In the genomic region with DNA sequence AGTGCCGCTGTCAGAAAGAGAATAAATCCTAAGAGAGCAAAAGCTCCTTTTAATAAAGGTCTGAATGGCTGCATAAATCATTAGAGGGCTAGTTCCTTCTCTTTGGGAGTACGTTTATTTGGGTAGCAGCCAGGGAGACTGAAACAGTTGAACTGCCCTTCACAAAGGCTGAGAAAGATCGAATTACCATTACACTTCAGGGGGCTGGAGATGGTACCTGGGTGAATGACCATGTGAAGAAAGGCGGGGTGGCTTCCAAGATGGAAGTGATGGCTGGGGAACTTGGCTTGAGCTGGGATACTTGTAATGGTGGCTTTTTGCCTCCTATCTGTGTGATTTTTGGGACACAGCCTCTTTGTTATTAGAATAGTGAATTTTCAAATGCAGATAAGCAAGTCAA, we compare ENCODE assay signal across 20 cellular contexts. TPM values are rescaled to one million over a fixed set of nuclear protein-coding genes. Genes with fewer than 3 reads are reported as not detected.
DNase-seq lines count a peak whose midpoint lies in the region; ATAC-seq, FAIRE-seq and TF ChIP-seq lines count a peak whose summit lies in the region.
"Had no signal": no experiment of that assay in that cellular context is flagged by ENCODE, and none has a peak within 500 bp of the region (broad histone marks: within the 10 kb centered on the region; RNA-seq: fewer than 3 reads in every experiment).

No MANE protein-coding gene starts in this region.

- ATAC-seq in pancreas, result no peak
- ATAC-seq: HepG2; stimulated activated effector memory CD8-positive, alpha-beta T cell treated with anti-CD3 and anti-CD28 coated beads, Interleukin-12 subunit alpha, Interleukin-12 subunit beta, amount 100 ng/mL, for 72 hours had no signal

- no peaks in the 10 kb centered on the region for H3K9me3 Mint-ChIP-seq in activated T-helper 1 cell treated with anti-CD3 and anti-CD28 coated beads, Interleukin-12 subunit alpha, Interleukin-12 subunit beta, Interleukin-2, Interleukin-4 antibody, amounts not matched to agents 30 ng/mL and 10 ng/mL and 1 ng/mL, durations not matched to agents 14 hours and 24 hours and 36 hours
- H3K9me3 Mint-ChIP-seq in osteocyte (ENCODE audit: unreplicated experiment) (no peaks in the 10 kb centered on the region), MCF 10A (ENCODE audit: unreplicated experiment) (no peaks in the 10 kb centered on the region)
- H3K9me3 Mint-ChIP-seq: stimulated activated effector memory CD8-positive, alpha-beta T cell treated with anti-CD3 and anti-CD28 coated beads, Interleukin-12 subunit alpha, Interleukin-12 subunit beta, amount 100 ng/mL, for 72 hours had no signal

- H3K27ac Mint-ChIP-seq in activated T-helper 1 cell treated with anti-CD3 and anti-CD28 coated beads, Interleukin-12 subunit alpha, Interleukin-12 subunit beta, Interleukin-2, Interleukin-4 antibody, amounts not matched to agents 30 ng/mL and 10 ng/mL and 1 ng/mL, durations not matched to agents 14 hours and 24 hours and 36 hours, result no peak overlapping the region
- H3K27ac Mint-ChIP-seq in osteocyte (ENCODE audit: unreplicated experiment) (no peak overlapping the region), MCF 10A (ENCODE audit: low read depth, unreplicated experiment) (no peak overlapping the region)
- H3K27ac Mint-ChIP-seq: stimulated activated effector memory CD8-positive, alpha-beta T cell treated with anti-CD3 and anti-CD28 coated beads, Interleukin-12 subunit alpha, Interleukin-12 subunit beta, amount 100 ng/mL, for 72 hours had no signal

- intact Hi-C loops in activated T-helper 1 cell treated with anti-CD3 and anti-CD28 coated beads, Interleukin-12 subunit alpha, Interleukin-12 subunit beta, Interleukin-2, Interleukin-4 antibody, amounts not matched to agents 30 ng/mL and 10 ng/mL and 1 ng/mL, durations not matched to agents 14 hours and 24 hours and 36 hours (cut with micrococcal nuclease), result loop anchor here (10.0 kb wide), 1 partner anchor 277 kb away; the partner anchor contains the start of gene DNM1L
- intact Hi-C loops in pancreas (cut with DNase I), result no loop called here
- intact Hi-C loops in MCF 10A (cut with micrococcal nuclease), result no loop called here

- H3K4me1 ChIP-seq in pancreas, result peaks cover 0 to 11% (median 8%) of the 10 kb centered on the region in 3 donors
- H3K4me1 ChIP-seq: SJCRH30 had no signal

- H3K4me3 ChIP-seq in pancreas, result no peak overlapping the region
- H3K4me3 ChIP-seq: SJCRH30 had no signal

- FAIRE-seq in pancreas (lab: Jason Lieb, UNC), result no peak
- FAIRE-seq: A204.1, GM12891, HepG2 had no signal

- H3K36me3 ChIP-seq in pancreas, result no peaks in the 10 kb centered on the region
- H3K36me3 ChIP-seq: SJCRH30, tibial nerve had no signal

- H3K27me3 ChIP-seq in pancreas, result no peaks in the 10 kb centered on the region
- H3K27me3 ChIP-seq: SJCRH30, tibial nerve had no signal

- peaks cover 13% of the 10 kb centered on the region for H3K4me1 Mint-ChIP-seq in activated T-helper 1 cell treated with anti-CD3 and anti-CD28 coated beads, Interleukin-12 subunit alpha, Interleukin-12 subunit beta, Interleukin-2, Interleukin-4 antibody, amounts not matched to agents 30 ng/mL and 10 ng/mL and 1 ng/mL, durations not matched to agents 14 hours and 24 hours and 36 hours (ENCODE audit: low read depth)
- H3K4me1 Mint-ChIP-seq in osteocyte (ENCODE audit: unreplicated experiment), result peaks cover 12% of the 10 kb centered on the region
- peaks cover 7% of the 10 kb centered on the region for H3K4me1 Mint-ChIP-seq in MCF 10A (ENCODE audit: insufficient read depth, unreplicated experiment)
- H3K4me1 Mint-ChIP-seq: stimulated activated effector memory CD8-positive, alpha-beta T cell treated with anti-CD3 and anti-CD28 coated beads, Interleukin-12 subunit alpha, Interleukin-12 subunit beta, amount 100 ng/mL, for 72 hours had no signal

- WGBS in pancreas, 2 donors, result 77 to 78% methylated on average over 4 of the region's 4 CpGs

- POLR2A ChIA-PET in MCF 10A (lab: Yijun Ruan, JAX), result interaction anchor here (0.7 to 4.0 kb wide), 5 partner anchors 9 to 57 kb away, joined by 3 to 22 read pairs (median 3); no protein-coding TSS in a partner anchor

- H3K9me3 ChIP-seq in pancreas, result no peaks in the 10 kb centered on the region
- H3K9me3 ChIP-seq: SJCRH30, tibial nerve had no signal

- DNase-seq in NCI-H1417 (lab: John Stamatoyannopoulos, UW), result peak in 2 of 3 experiments; percentile 23 to 32
- DNase-seq in NCI-H1417 treated with DMSO at 0.1 percent for 48 hours (lab: John Stamatoyannopoulos, UW), result no peak
- DNase-seq in NCI-H1105 (lab: John Stamatoyannopoulos, UW), result peak; percentile 9
- DNase-seq in activated T-helper 1 cell treated with anti-CD3 and anti-CD28 coated beads, Interleukin-12 subunit alpha, Interleukin-12 subunit beta, Interleukin-2, Interleukin-4 antibody, amounts not matched to agents 30 ng/mL and 10 ng/mL and 1 ng/mL, durations not matched to agents 14 hours and 24 hours and 36 hours (ENCODE audit: low spot score), result no peak
- peak; percentile 4 for DNase-seq in osteocyte (ENCODE audit: extremely low spot score, unreplicated experiment)
- DNase-seq in mucosa of gallbladder (ENCODE audit: low spot score), result no peak
- DNase-seq in pancreas, result no peak
- no peak for DNase-seq in MCF 10A (ENCODE audit: unreplicated experiment)
- DNase-seq: activated CD4-positive, alpha-beta T cell treated with anti-CD3 and anti-CD28 coated beads for 1 hour; activated CD8-positive, alpha-beta memory T cell treated with anti-CD3 and anti-CD28 coated beads, Interleukin-2, amount 50 U/mL, for 4 hours; activated naive CD4-positive, alpha-beta T cell; cortex of kidney; foreskin melanocyte; NCI-H446 treated with DMSO at 0.1 percent for 48 hours had no signal

- H3K27ac ChIP-seq in pancreas, result no peak overlapping the region
- H3K27ac ChIP-seq: SJCRH30 had no signal

- H3K4me3 Mint-ChIP-seq in activated T-helper 1 cell treated with anti-CD3 and anti-CD28 coated beads, Interleukin-12 subunit alpha, Interleukin-12 subunit beta, Interleukin-2, Interleukin-4 antibody, amounts not matched to agents 30 ng/mL and 10 ng/mL and 1 ng/mL, durations not matched to agents 14 hours and 24 hours and 36 hours, result peak overlapping the region; percentile 17
- no peak overlapping the region for H3K4me3 Mint-ChIP-seq in osteocyte (ENCODE audit: unreplicated experiment)
- no peak overlapping the region for H3K4me3 Mint-ChIP-seq in MCF 10A (ENCODE audit: unreplicated experiment)

- BruUV-seq in MCF 10A (replicated peaks; lab: Mats Ljungman, UMichigan), result no TSS peak

- CTCF ChIA-PET in MCF 10A (lab: Yijun Ruan, JAX), result interaction anchor here (1.1 to 2.3 kb wide), 4 partner anchors 30 to 275 kb away, joined by 3 to 11 read pairs (median 6); no protein-coding TSS in a partner anchor

- H3K27me3 Mint-ChIP-seq in activated T-helper 1 cell treated with anti-CD3 and anti-CD28 coated beads, Interleukin-12 subunit alpha, Interleukin-12 subunit beta, Interleukin-2, Interleukin-4 antibody, amounts not matched to agents 30 ng/mL and 10 ng/mL and 1 ng/mL, durations not matched to agents 14 hours and 24 hours and 36 hours (ENCODE audit: insufficient read depth), result peaks cover 29% of the 10 kb centered on the region
- peaks cover 20% of the 10 kb centered on the region for H3K27me3 Mint-ChIP-seq in osteocyte (ENCODE audit: unreplicated experiment)
- H3K27me3 Mint-ChIP-seq in MCF 10A (ENCODE audit: insufficient read depth, unreplicated experiment), result no peaks in the 10 kb centered on the region

- TF ChIP-seq CTCF in osteocyte (IDR thresholded peaks at IDR 0.05), result no peak
- no peak for TF ChIP-seq CTCF in pancreas (IDR thresholded peaks at IDR 0.05)
- no peak for TF ChIP-seq CTCF in MCF 10A (IDR thresholded peaks at IDR 0.05; ENCODE audit: unreplicated experiment)

- H3K36me3 Mint-ChIP-seq in activated T-helper 1 cell treated with anti-CD3 and anti-CD28 coated beads, Interleukin-12 subunit alpha, Interleukin-12 subunit beta, Interleukin-2, Interleukin-4 antibody, amounts not matched to agents 30 ng/mL and 10 ng/mL and 1 ng/mL, durations not matched to agents 14 hours and 24 hours and 36 hours (ENCODE audit: low read depth), result peaks cover 2% of the 10 kb centered on the region
- no peaks in the 10 kb centered on the region for H3K36me3 Mint-ChIP-seq in osteocyte (ENCODE audit: unreplicated experiment)
- peaks cover 14% of the 10 kb centered on the region for H3K36me3 Mint-ChIP-seq in MCF 10A (ENCODE audit: insufficient read depth, unreplicated experiment)
- H3K36me3 Mint-ChIP-seq: stimulated activated effector memory CD8-positive, alpha-beta T cell treated with anti-CD3 and anti-CD28 coated beads, Interleukin-12 subunit alpha, Interleukin-12 subunit beta, amount 100 ng/mL, for 72 hours had no signal

RNA-seq across cellular contexts. Expression of gene FGD4, which starts 1.7 kb away (rescaled TPM):
- 0.03 and 0.51 TPM in 2 replicates for total RNA-seq in activated T-helper 1 cell treated with anti-CD3 and anti-CD28 coated beads, Interleukin-12 subunit alpha, Interleukin-12 subunit beta, Interleukin-2, Interleukin-4 antibody, amounts not matched to agents 30 ng/mL and 10 ng/mL and 1 ng/mL, durations not matched to agents 14 hours and 24 hours and 36 hours
- total RNA-seq in osteocyte (7.6 and 8.0 TPM in 2 replicates), mucosa of gallbladder (75.6 TPM), pancreas (10 to 100 TPM; 10.6 to 26.5 (median 15.5) TPM), MCF 10A (2022) (32.5 and 34.7 TPM in 2 replicates)
- 1 to 10 TPM; 3.6 to 4.4 TPM for polyA plus RNA-seq in pancreas

Comparison
In these comparisons a context has a peak if more than half of its experiments do, and no peak if none do; other contexts are left out.
1. DNase-seq: peak in NCI-H1417 (2 of 3), NCI-H1105 (single experiment) and osteocyte (single experiment); none in NCI-H1417 treated with DMSO at 0.1 percent for 48 hours (single experiment), activated T-helper 1 cell treated with anti-CD3 and anti-CD28 coated beads, Interleukin-12 subunit alpha, Interleukin-12 subunit beta, Interleukin-2, Interleukin-4 antibody, amounts not matched to agents 30 ng/mL and 10 ng/mL and 1 ng/mL, durations not matched to agents 14 hours and 24 hours and 36 hours (single experiment), mucosa of gallbladder (single experiment), pancreas (0 of 6) and MCF 10A (single experiment).